1 cellular context compared by ENCODE assay signal in the genomic region with DNA sequence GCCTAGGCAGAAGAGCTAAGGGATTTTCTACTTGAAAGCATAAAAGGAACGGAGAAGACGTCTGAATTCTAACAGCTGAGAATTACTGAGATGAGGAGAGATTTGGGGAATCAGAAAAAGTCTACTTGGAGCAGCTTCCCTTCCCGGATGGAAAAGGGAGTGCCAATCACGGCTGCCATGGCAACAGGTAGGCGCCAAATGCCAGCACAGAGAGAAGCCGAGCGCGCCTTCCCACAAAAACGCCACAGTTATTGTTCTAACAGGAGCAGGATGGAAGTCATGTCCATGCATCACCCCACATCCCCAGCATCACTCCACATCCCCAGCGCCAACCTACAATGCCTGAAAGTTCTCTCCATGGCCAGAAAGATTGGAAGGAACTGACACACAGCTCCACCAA.
TF ChIP-seq lines count a peak whose summit lies in the region.

No MANE protein-coding gene starts in this region.

TF ChIP-seq in GM23338, 12 proteins besides CTCF, POLR2A, EP300 and RAD21 (continued from another document):
- TF ChIP-seq, protein P1, sequence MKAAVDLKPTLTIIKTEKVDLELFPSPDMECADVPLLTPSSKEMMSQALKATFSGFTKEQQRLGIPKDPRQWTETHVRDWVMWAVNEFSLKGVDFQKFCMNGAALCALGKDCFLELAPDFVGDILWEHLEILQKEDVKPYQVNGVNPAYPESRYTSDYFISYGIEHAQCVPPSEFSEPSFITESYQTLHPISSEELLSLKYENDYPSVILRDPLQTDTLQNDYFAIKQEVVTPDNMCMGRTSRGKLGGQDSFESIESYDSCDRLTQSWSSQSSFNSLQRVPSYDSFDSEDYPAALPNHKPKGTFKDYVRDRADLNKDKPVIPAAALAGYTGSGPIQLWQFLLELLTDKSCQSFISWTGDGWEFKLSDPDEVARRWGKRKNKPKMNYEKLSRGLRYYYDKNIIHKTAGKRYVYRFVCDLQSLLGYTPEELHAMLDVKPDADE (IDR thresholded peaks at IDR 0.05): no peak
- TF ChIP-seq EZH2 (IDR thresholded peaks at IDR 0.05; ENCODE audit: low read depth, unreplicated experiment): no peak
TF ChIP-seq in GM23338: peak in this region for 0.
